Comparison of ENCODE assay signal across 8 cellular contexts in the genomic region with DNA sequence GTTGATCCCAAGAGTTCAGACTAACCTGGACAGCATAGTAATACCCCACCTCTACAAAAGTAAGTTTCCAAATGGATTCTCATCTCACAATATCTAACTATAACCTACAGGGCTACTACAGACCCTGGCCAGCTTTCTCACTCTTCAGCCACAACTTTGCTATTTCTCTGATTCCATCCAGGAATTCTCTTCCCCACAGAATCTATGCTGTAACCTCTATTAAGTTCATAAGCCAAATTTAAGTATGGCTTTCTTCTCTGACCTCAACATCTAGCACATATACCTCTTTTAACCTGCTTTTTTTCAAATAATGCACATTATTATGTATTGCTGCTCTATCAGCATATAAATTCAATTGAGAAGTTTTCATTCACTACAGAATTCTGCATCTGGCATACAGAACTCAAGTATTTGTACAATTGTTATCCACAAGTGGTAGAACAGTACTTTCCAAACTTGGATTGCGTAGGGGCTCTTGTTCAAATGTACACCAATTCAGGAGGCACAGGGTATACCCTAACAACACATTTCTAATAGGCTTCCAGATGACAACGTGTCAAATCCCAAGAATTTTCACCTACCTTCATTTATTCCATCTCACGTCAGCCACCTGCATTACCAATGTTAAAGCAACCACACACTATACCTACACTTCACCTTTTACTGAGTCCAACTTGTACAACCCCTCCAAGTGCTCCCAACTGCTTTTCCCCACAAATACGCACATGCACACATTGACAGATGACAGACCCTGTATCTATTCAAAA. TPM values are rescaled to one million over a fixed set of nuclear protein-coding genes. Genes with fewer than 3 reads are reported as not detected.
DNase-seq lines count a peak whose midpoint lies in the region; ATAC-seq and TF ChIP-seq lines count a peak whose summit lies in the region.
"Had no signal": no experiment of that assay in that cellular context is flagged by ENCODE, and none has a peak within 500 bp of the region (broad histone marks: within the 10 kb centered on the region; RNA-seq: fewer than 3 reads in every experiment).

No MANE protein-coding gene starts in this region.

- CTCF ChIA-PET in activated CD8-positive, alpha-beta memory T cell treated with anti-CD3 and anti-CD28 coated beads, Interleukin-2, amount 10 ng/mL, durations not matched to agents 7 days and 5 days (lab: Charles Lee), result interaction anchor here (0.5 to 1.2 kb wide), 3 partner anchors 17 to 121 kb away, joined by 3 to 4 read pairs (median 3); partner anchors contain the start of gene LRR1
- CTCF ChIA-PET in activated B cell treated with CpG ODN at 0.5 μM for 24 hours (lab: Charles Lee), result no interaction called here

- peaks cover 50% of the 10 kb centered on the region for H3K4me1 Mint-ChIP-seq in activated CD8-positive, alpha-beta memory T cell treated with anti-CD3 and anti-CD28 coated beads, Interleukin-2, amount 10 ng/mL, durations not matched to agents 7 days and 5 days
- H3K4me1 Mint-ChIP-seq in activated B cell treated with CpG ODN at 0.5 μM for 24 hours (peaks cover 63% of the 10 kb centered on the region), nephron progenitor cell (peaks cover 62% of the 10 kb centered on the region)

- no peak overlapping the region for H3K4me3 Mint-ChIP-seq in activated CD8-positive, alpha-beta memory T cell treated with anti-CD3 and anti-CD28 coated beads, Interleukin-2, amount 10 ng/mL, durations not matched to agents 7 days and 5 days
- H3K4me3 Mint-ChIP-seq in activated B cell treated with CpG ODN at 0.5 μM for 24 hours, result no peak overlapping the region
- H3K4me3 Mint-ChIP-seq in nephron progenitor cell, result peak overlapping the region; percentile 0

- peak overlapping the region; percentile 29 for H3K27ac Mint-ChIP-seq in activated CD8-positive, alpha-beta memory T cell treated with anti-CD3 and anti-CD28 coated beads, Interleukin-2, amount 10 ng/mL, durations not matched to agents 7 days and 5 days
- H3K27ac Mint-ChIP-seq in activated B cell treated with CpG ODN at 0.5 μM for 24 hours (peak overlapping the region; percentile 31), nephron progenitor cell (peak overlapping the region; percentile 11)

- TF ChIP-seq CTCF in activated B cell treated with CpG ODN at 0.5 μM for 24 hours (IDR thresholded peaks at IDR 0.05) (no peak), nephron progenitor cell (IDR thresholded peaks at IDR 0.05) (no peak)

- intact Hi-C loops in activated B cell treated with CpG ODN at 0.5 μM for 24 hours (cut with micrococcal nuclease), result loop anchor here (10.0 kb wide), 1 partner anchor 1662 kb away; the partner anchor contains the start of gene TMX1

- no peak for ATAC-seq in activated CD8-positive, alpha-beta memory T cell treated with anti-CD3 and anti-CD28 coated beads, Interleukin-2, amount 10 ng/mL, durations not matched to agents 7 days and 5 days
- ATAC-seq in activated B cell treated with CpG ODN at 0.5 μM for 24 hours (ENCODE audit: low read depth), result no peak

- peaks cover 65% of the 10 kb centered on the region for H3K36me3 Mint-ChIP-seq in activated CD8-positive, alpha-beta memory T cell treated with anti-CD3 and anti-CD28 coated beads, Interleukin-2, amount 10 ng/mL, durations not matched to agents 7 days and 5 days
- H3K36me3 Mint-ChIP-seq in activated B cell treated with CpG ODN at 0.5 μM for 24 hours (ENCODE audit: low read depth), result peaks cover 64% of the 10 kb centered on the region
- peaks cover 60% of the 10 kb centered on the region for H3K36me3 Mint-ChIP-seq in nephron progenitor cell (ENCODE audit: low read depth)

- no peaks in the 10 kb centered on the region for H3K9me3 Mint-ChIP-seq in activated CD8-positive, alpha-beta memory T cell treated with anti-CD3 and anti-CD28 coated beads, Interleukin-2, amount 10 ng/mL, durations not matched to agents 7 days and 5 days (ENCODE audit: low read depth)
- H3K9me3 Mint-ChIP-seq in activated B cell treated with CpG ODN at 0.5 μM for 24 hours, result no peaks in the 10 kb centered on the region
- H3K9me3 Mint-ChIP-seq in nephron progenitor cell, result no peaks in the 10 kb centered on the region

- H3K27me3 Mint-ChIP-seq in activated CD8-positive, alpha-beta memory T cell treated with anti-CD3 and anti-CD28 coated beads, Interleukin-2, amount 10 ng/mL, durations not matched to agents 7 days and 5 days, result no peaks in the 10 kb centered on the region
- no peaks in the 10 kb centered on the region for H3K27me3 Mint-ChIP-seq in activated B cell treated with CpG ODN at 0.5 μM for 24 hours
- no peaks in the 10 kb centered on the region for H3K27me3 Mint-ChIP-seq in nephron progenitor cell (ENCODE audit: low read depth, poor library complexity)

- DNase-seq in activated CD8-positive, alpha-beta memory T cell treated with anti-CD3 and anti-CD28 coated beads, Interleukin-2, amount 10 ng/mL, durations not matched to agents 7 days and 5 days, result no peak
- DNase-seq in activated CD8-positive, alpha-beta memory T cell treated with anti-CD3 and anti-CD28 coated beads, Interleukin-2, amount 50 U/mL, for 4 hours, result no peak
- DNase-seq in activated B cell treated with CpG ODN at 0.5 μM for 24 hours (no peak), nephron progenitor cell (no peak), T-helper 1 cell (no peak), epidermal melanocyte (ENCODE audit: insufficient read length, low spot score) (no peak)
- DNase-seq: activated CD4-positive, CD25-positive, alpha-beta regulatory T cell; NCI-H1048 had no signal

- POLR2A ChIA-PET in activated B cell treated with CpG ODN at 0.5 μM for 24 hours (lab: Charles Lee), result interaction anchor here (0.6 to 6.6 kb wide), 7 partner anchors 12 to 185 kb away, joined by 3 to 211 read pairs (median 7); partner anchors contain the start of genes DNAAF2, KLHDC2, LRR1 and MGAT2

RNA-seq across cellular contexts. Expression of gene RPS29, which starts 3.8 kb away (rescaled TPM):
- total RNA-seq in activated CD8-positive, alpha-beta memory T cell treated with anti-CD3 and anti-CD28 coated beads, Interleukin-2, amount 10 ng/mL, durations not matched to agents 7 days and 5 days, result 1,000 to 10,000 TPM; 1,378 to 1,419 TPM
- total RNA-seq in activated B cell treated with CpG ODN at 0.5 μM for 24 hours, result 3,259 and 3,732 TPM in 2 replicates

RNA-seq across cellular contexts. Expression of gene LRR1, which starts 16.3 kb away (rescaled TPM):
- 10 to 100 TPM; 64.4 to 71.3 TPM for total RNA-seq in activated CD8-positive, alpha-beta memory T cell treated with anti-CD3 and anti-CD28 coated beads, Interleukin-2, amount 10 ng/mL, durations not matched to agents 7 days and 5 days
- total RNA-seq in activated B cell treated with CpG ODN at 0.5 μM for 24 hours, result 15.1 and 19.9 TPM in 2 replicates

RNA-seq across cellular contexts. Expression of gene RPL36AL, which starts 38.0 kb away (rescaled TPM):
- 100 to 1,000 TPM; 245 to 248 TPM for total RNA-seq in activated CD8-positive, alpha-beta memory T cell treated with anti-CD3 and anti-CD28 coated beads, Interleukin-2, amount 10 ng/mL, durations not matched to agents 7 days and 5 days
- total RNA-seq in activated B cell treated with CpG ODN at 0.5 μM for 24 hours, result 150 and 166 TPM in 2 replicates

RNA-seq across cellular contexts. Expression of gene MGAT2, which starts 38.2 kb away (rescaled TPM):
- total RNA-seq in activated CD8-positive, alpha-beta memory T cell treated with anti-CD3 and anti-CD28 coated beads, Interleukin-2, amount 10 ng/mL, durations not matched to agents 7 days and 5 days, result 10 to 100 TPM; 68.4 to 75.9 TPM
- total RNA-seq in activated B cell treated with CpG ODN at 0.5 μM for 24 hours, result 39.7 and 40.5 TPM in 2 replicates

RNA-seq across cellular contexts. Expression of gene DNAAF2, which starts 52.6 kb away (rescaled TPM):
- total RNA-seq in activated CD8-positive, alpha-beta memory T cell treated with anti-CD3 and anti-CD28 coated beads, Interleukin-2, amount 10 ng/mL, durations not matched to agents 7 days and 5 days, result 10 to 100 TPM in 1 of 2 experiments, 1 to 10 TPM in 1; 8.7 to 11.5 TPM
- total RNA-seq in activated B cell treated with CpG ODN at 0.5 μM for 24 hours, result 8.5 and 8.6 TPM in 2 replicates
